ENCODE assay signal across 16 cellular contexts in genomic region chr6:117025310-117025709, GRCh38.
"Had no signal": no experiment of that assay in that cellular context is flagged by ENCODE, and none has a peak within 500 bp of the region (broad histone marks: within the 10 kb centered on the region; RNA-seq: fewer than 3 reads in every experiment).

No MANE protein-coding gene starts in this region.

- H3K27me3 ChIP-seq: esophagus squamous epithelium, gastroesophageal sphincter, neutrophil, right lobe of liver, tibial nerve had no signal

- ATAC-seq: gastroesophageal sphincter; naive thymus-derived CD4-positive, alpha-beta T cell; psoas muscle; right lobe of liver; stimulated activated memory B cell treated with anti-CD40 and anti-IgM and Interleukin-4, amounts not matched to agents 10 μg/mL and 1 μg/mL and 100 μg/mL, for 72 hours had no signal

- H3K36me3 ChIP-seq: esophagus squamous epithelium, gastroesophageal sphincter, neutrophil, right lobe of liver, tibial nerve had no signal

- H3K27ac ChIP-seq: esophagus squamous epithelium, gastroesophageal sphincter, neutrophil, psoas muscle, right lobe of liver, tibial nerve had no signal

- DNase-seq: effector memory CD4-positive, alpha-beta T cell; esophagus squamous epithelium; foreskin fibroblast; glutamatergic neuron; kidney glomerular epithelial cell; naive thymus-derived CD4-positive, alpha-beta T cell; nephron progenitor cell; psoas muscle; retina; right lobe of liver; stimulated activated CD4-positive, alpha-beta T cell treated with anti-CD3 and anti-CD28 coated beads, Interleukin-4, amount 100 ng/mL, for 1 hour; stimulated activated CD8-positive, alpha-beta memory T cell treated with anti-CD3 and anti-CD28 coated beads, Interleukin-4, amount 100 ng/mL, for 48 hours had no signal

- H3K9me3 ChIP-seq: esophagus squamous epithelium, gastroesophageal sphincter, neutrophil, psoas muscle, right lobe of liver, tibial nerve had no signal

- H3K4me1 ChIP-seq: esophagus squamous epithelium, gastroesophageal sphincter, psoas muscle, right lobe of liver, tibial nerve had no signal

- H3K4me3 ChIP-seq: esophagus squamous epithelium, gastroesophageal sphincter, psoas muscle, right lobe of liver, tibial nerve had no signal
